13 cellular contexts compared by ENCODE assay signal in the genomic region with DNA sequence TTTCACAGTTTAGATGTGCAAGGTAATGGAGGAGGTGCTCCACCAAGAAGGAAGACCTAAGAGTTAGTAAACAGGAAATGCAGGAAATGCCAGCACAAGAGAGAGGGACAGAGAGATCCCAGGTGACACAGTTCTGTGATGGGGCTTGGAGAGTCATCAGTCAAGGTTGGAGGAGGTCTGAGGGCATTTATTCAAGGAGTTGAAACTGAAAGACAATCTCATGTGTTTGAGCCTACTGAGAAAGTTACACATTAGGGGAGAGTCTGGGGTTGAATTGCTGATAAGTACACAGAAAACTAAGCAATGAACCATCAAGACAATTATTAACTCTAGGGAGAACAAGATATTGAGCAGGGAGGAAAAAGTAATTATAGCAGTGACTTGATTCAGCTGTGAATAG.
DNase-seq lines count a peak whose midpoint lies in the region; ATAC-seq and TF ChIP-seq lines count a peak whose summit lies in the region.
"Had no signal": no experiment of that assay in that cellular context is flagged by ENCODE, and none has a peak within 500 bp of the region (broad histone marks: within the 10 kb centered on the region; RNA-seq: fewer than 3 reads in every experiment).

No MANE protein-coding gene starts in this region.

- no peak for DNase-seq in CD4-positive, alpha-beta memory T cell
- no peak for DNase-seq in activated naive CD8-positive, alpha-beta T cell treated with anti-CD3 and anti-CD28 coated beads, Interleukin-2, amount 50 U/mL, for 24 hours
- no peak for DNase-seq in stimulated activated CD4-positive, alpha-beta T cell treated with anti-CD3 and anti-CD28 coated beads, Interleukin-4, amount 100 ng/mL, for 4 hours
- no peak for DNase-seq in NCI-H524 (lab: John Stamatoyannopoulos, UW)
- no peak for DNase-seq in BE2C
- DNase-seq in NOMO-1 (lab: John Stamatoyannopoulos, UW; ENCODE audit: unreplicated experiment in 2 of 2) = no peak
- DNase-seq: activated CD4-positive, alpha-beta T cell treated with anti-CD3 and anti-CD28 coated beads for 48 hours; cerebellar nuclear complex; right cardiac atrium had no signal

- H3K4me3 ChIP-seq in CD4-positive, alpha-beta memory T cell (ENCODE audit: low read length in 2 of 2) = no peak overlapping the region
- H3K4me3 ChIP-seq in BE2C (ENCODE audit: low read depth, low read length) = no peak overlapping the region

- no peaks in the 10 kb centered on the region for H3K9me3 ChIP-seq in CD4-positive, alpha-beta memory T cell (ENCODE audit: control insufficient read depth in 1 of 2, low read length in 2 of 2)
- H3K9me3 ChIP-seq in BE2C = no peaks in the 10 kb centered on the region

- intact Hi-C loops in CD4-positive, alpha-beta memory T cell (cut with micrococcal nuclease) = no loop called here

- H3K9me3 Mint-ChIP-seq in CD4-positive, alpha-beta memory T cell = no peaks in the 10 kb centered on the region
- no peaks in the 10 kb centered on the region for H3K9me3 Mint-ChIP-seq in activated naive CD8-positive, alpha-beta T cell treated with anti-CD3 and anti-CD28 coated beads, Interleukin-2, amount 50 U/mL, for 24 hours
- H3K9me3 Mint-ChIP-seq: stimulated activated naive CD8-positive, alpha-beta T cell treated with anti-CD3 and anti-CD28 coated beads, Interleukin-15, Interleukin-2, amounts not matched to agents 100 ng/mL and 50 ng/mL, for 24 hours had no signal

- TF ChIP-seq CTCF in BE2C (IDR thresholded peaks at IDR 0.05; ENCODE audit: low read depth, low read length) = no peak

- H3K36me3 Mint-ChIP-seq in CD4-positive, alpha-beta memory T cell = peaks cover 74 to 75% of the 10 kb centered on the region in 2 donors
- peaks cover 60% of the 10 kb centered on the region for H3K36me3 Mint-ChIP-seq in activated naive CD8-positive, alpha-beta T cell treated with anti-CD3 and anti-CD28 coated beads, Interleukin-2, amount 50 U/mL, for 24 hours (ENCODE audit: low read depth)

- CTCF ChIA-PET in CD4-positive, alpha-beta memory T cell (lab: Charles Lee; ENCODE audit: partially characterized antibody) = no interaction called here

- peaks cover 7% of the 10 kb centered on the region for H3K4me1 ChIP-seq in CD4-positive, alpha-beta memory T cell (ENCODE audit: insufficient read depth, low read length)
- H3K4me1 ChIP-seq in BE2C = 0 out of 2 replicates have a peak, but pooled peaks cover 7% of the 10 kb centered on the region

- H3K27me3 Mint-ChIP-seq in CD4-positive, alpha-beta memory T cell = no peaks in the 10 kb centered on the region
- H3K27me3 Mint-ChIP-seq in activated naive CD8-positive, alpha-beta T cell treated with anti-CD3 and anti-CD28 coated beads, Interleukin-2, amount 50 U/mL, for 24 hours = no peaks in the 10 kb centered on the region
- H3K27me3 Mint-ChIP-seq: stimulated activated naive CD8-positive, alpha-beta T cell treated with anti-CD3 and anti-CD28 coated beads, Interleukin-15, Interleukin-2, amounts not matched to agents 100 ng/mL and 50 ng/mL, for 24 hours had no signal

- H3K4me3 Mint-ChIP-seq in CD4-positive, alpha-beta memory T cell = peak overlapping the region in 1 of 8 donors; percentile 2
- H3K4me3 Mint-ChIP-seq in activated naive CD8-positive, alpha-beta T cell treated with anti-CD3 and anti-CD28 coated beads, Interleukin-2, amount 50 U/mL, for 24 hours = no peak overlapping the region
- H3K4me3 Mint-ChIP-seq: stimulated activated naive CD8-positive, alpha-beta T cell treated with anti-CD3 and anti-CD28 coated beads, Interleukin-15, Interleukin-2, amounts not matched to agents 100 ng/mL and 50 ng/mL, for 24 hours had no signal

- POLR2A ChIA-PET in CD4-positive, alpha-beta memory T cell (lab: Charles Lee; ENCODE audit: partially characterized antibody) = no interaction called here

- ATAC-seq in GM19043 (IDR thresholded peaks at IDR 0.05; ENCODE audit: low read depth, unreplicated experiment) = peak; percentile 95
- peak; percentile 95 for ATAC-seq in HG02938 (IDR thresholded peaks at IDR 0.05; ENCODE audit: unreplicated experiment)
- peak; percentile 24 for ATAC-seq in activated naive CD8-positive, alpha-beta T cell treated with anti-CD3 and anti-CD28 coated beads, Interleukin-2, amount 50 U/mL, for 24 hours
- ATAC-seq: right cardiac atrium had no signal

- H3K4me1 Mint-ChIP-seq in CD4-positive, alpha-beta memory T cell = peaks cover 12 to 22% (median 17%) of the 10 kb centered on the region in 4 donors
- peaks cover 3% of the 10 kb centered on the region for H3K4me1 Mint-ChIP-seq in activated naive CD8-positive, alpha-beta T cell treated with anti-CD3 and anti-CD28 coated beads, Interleukin-2, amount 50 U/mL, for 24 hours

- H3K36me3 ChIP-seq in CD4-positive, alpha-beta memory T cell (ENCODE audit: insufficient read depth, low read length) = peaks cover 21% of the 10 kb centered on the region
- peaks cover 43% of the 10 kb centered on the region for H3K36me3 ChIP-seq in BE2C

- H3K27me3 ChIP-seq in CD4-positive, alpha-beta memory T cell (ENCODE audit: insufficient read depth, low read length) = no peaks in the 10 kb centered on the region
- no peaks in the 10 kb centered on the region for H3K27me3 ChIP-seq in BE2C

- H3K27ac ChIP-seq in CD4-positive, alpha-beta memory T cell (ENCODE audit: low read depth, low read length) = no peak overlapping the region
- H3K27ac ChIP-seq: HL-60 had no signal

- H3K27ac Mint-ChIP-seq in CD4-positive, alpha-beta memory T cell = peak overlapping the region in 6 of 7 donors; percentile 15 to 81 (median 68)
- H3K27ac Mint-ChIP-seq in activated naive CD8-positive, alpha-beta T cell treated with anti-CD3 and anti-CD28 coated beads, Interleukin-2, amount 50 U/mL, for 24 hours = peak overlapping the region; percentile 23

Comparison
In these comparisons a context has a peak if more than half of its experiments do, and no peak if none do; other contexts are left out.
1. ATAC-seq: peak in every context shown above with its lines; median percentile 95 in GM19043; 95 in HG02938; 24 in activated naive CD8-positive, alpha-beta T cell treated with anti-CD3 and anti-CD28 coated beads, Interleukin-2, amount 50 U/mL, for 24 hours.